Comparison of ENCODE assay signal across 8 cellular contexts in genomic region chr3:192916455-192917257, GRCh38. TPM values are rescaled to one million over a fixed set of nuclear protein-coding genes. Genes with fewer than 3 reads are reported as not detected.
DNase-seq lines count a peak whose midpoint lies in the region; ATAC-seq and TF ChIP-seq lines count a peak whose summit lies in the region.

No MANE protein-coding gene starts in this region.

- no peaks in the 10 kb centered on the region for H3K9me3 Mint-ChIP-seq in osteocyte (ENCODE audit: unreplicated experiment)

- no peaks in the 10 kb centered on the region for H3K36me3 Mint-ChIP-seq in osteocyte (ENCODE audit: unreplicated experiment)

- H3K27me3 ChIP-seq in NT2/D1 (ENCODE audit: insufficient read depth, insufficient read length) (peaks cover 3% of the 10 kb centered on the region), left ventricle myocardium inferior (ENCODE audit: low read depth) (no peaks in the 10 kb centered on the region)

- ATAC-seq in HG03159 (IDR thresholded peaks at IDR 0.05; ENCODE audit: unreplicated experiment): peak; percentile 25

- intact Hi-C loops in left ventricle myocardium inferior (cut with micrococcal nuclease): loop anchor here (5.0 kb wide), 1 partner anchor 99 kb away; no protein-coding TSS in a partner anchor

- H3K4me3 ChIP-seq in NT2/D1 (ENCODE audit: insufficient read length, low read depth): peak overlapping the region; percentile 76
- peak overlapping the region; percentile 78 for H3K4me3 ChIP-seq in left ventricle myocardium inferior

- no peaks in the 10 kb centered on the region for H3K36me3 ChIP-seq in NT2/D1 (ENCODE audit: insufficient read depth, insufficient read length, low read length)
- no peaks in the 10 kb centered on the region for H3K36me3 ChIP-seq in left ventricle myocardium inferior

- peak overlapping the region; percentile 89 for H3K27ac ChIP-seq in angular gyrus (ENCODE audit: low read depth, low read length)
- peak overlapping the region; percentile 94 for H3K27ac ChIP-seq in left ventricle myocardium inferior (replicated peaks)

- no peak for TF ChIP-seq CTCF in left ventricle myocardium inferior (IDR thresholded peaks at IDR 0.05; ENCODE audit: borderline replicate concordance)
- TF ChIP-seq CTCF in osteocyte (IDR thresholded peaks at IDR 0.05): no peak

- peak overlapping the region; percentile 87 for H3K9ac ChIP-seq in NT2/D1 (ENCODE audit: insufficient read length, low read depth)

- no peaks in the 10 kb centered on the region for H3K27me3 Mint-ChIP-seq in osteocyte (ENCODE audit: unreplicated experiment)

- H3K4me1 Mint-ChIP-seq in osteocyte (ENCODE audit: unreplicated experiment): peaks cover 18% of the 10 kb centered on the region

- DNase-seq in activated CD4-positive, alpha-beta T cell treated with anti-CD3 and anti-CD28 coated beads for 4 hours: peak; percentile 20 to 28
- DNase-seq in activated CD4-positive, alpha-beta T cell treated with anti-CD3 and anti-CD28 coated beads, Interleukin-2, amount 50 U/mL, for 4 hours: no peak
- peak; percentile 79 for DNase-seq in NT2/D1 (ENCODE audit: low read depth, low spot score)
- DNase-seq in left ventricle myocardium inferior: peak; percentile 77
- DNase-seq in osteocyte (ENCODE audit: extremely low spot score, unreplicated experiment): peak; percentile 86
- DNase-seq in GDM1 (lab: John Stamatoyannopoulos, UW): no peak

- peak overlapping the region; percentile 98 for H3K27ac Mint-ChIP-seq in osteocyte (ENCODE audit: unreplicated experiment)

- H3K4me3 Mint-ChIP-seq in osteocyte (ENCODE audit: unreplicated experiment): peak overlapping the region; percentile 99

- H3K4me1 ChIP-seq in NT2/D1 (ENCODE audit: insufficient read depth, insufficient read length) (peaks cover 5% of the 10 kb centered on the region), left ventricle myocardium inferior (peaks cover 53% of the 10 kb centered on the region)

- H3K9me3 ChIP-seq in NT2/D1 (ENCODE audit: insufficient read depth, low read length) (no peaks in the 10 kb centered on the region), left ventricle myocardium inferior (replicated peaks) (no peaks in the 10 kb centered on the region)

RNA-seq across cellular contexts. Expression of gene MB21D2, which starts 1.0 kb away (rescaled TPM):
- total RNA-seq in left ventricle myocardium inferior (1.8 TPM), osteocyte (5.3 and 5.5 TPM in 2 replicates)

Comparison
In these comparisons a context has a peak if more than half of its experiments do, and no peak if none do; other contexts are left out.
1. DNase-seq: peak in activated CD4-positive, alpha-beta T cell treated with anti-CD3 and anti-CD28 coated beads for 4 hours (2 of 2), NT2/D1 (single experiment), left ventricle myocardium inferior (single experiment) and osteocyte (single experiment); none in activated CD4-positive, alpha-beta T cell treated with anti-CD3 and anti-CD28 coated beads, Interleukin-2, amount 50 U/mL, for 4 hours (0 of 2) and GDM1 (single experiment).